Comparison of ENCODE assay signal across 15 cellular contexts in genomic region chr4:83993774-83994173, GRCh38.
A peak's percentile ranks its signal among the peaks of the same experiment; 100 is the strongest.
DNase-seq lines count a peak whose midpoint lies in the region; FAIRE-seq and TF ChIP-seq lines count a peak whose summit lies in the region.
"Had no signal": no experiment of that assay in that cellular context is flagged by ENCODE, and none has a peak within 500 bp of the region (broad histone marks: within the 10 kb centered on the region; RNA-seq: fewer than 3 reads in every experiment).

No MANE protein-coding gene starts in this region.

- no peak for TF ChIP-seq POLR2A in NB4 (IDR thresholded peaks at IDR 0.05; ENCODE audit: extremely low read depth, insufficient read length)

- FAIRE-seq in urothelium cell line (lab: Jason Lieb, UNC) (no peak), HTR-8/SVneo (lab: Jason Lieb, UNC) (no peak)

- TF ChIP-seq CTCF in NB4 (IDR thresholded peaks at IDR 0.05; ENCODE audit: low read depth, low read length) (peak; percentile 13), epithelial cell of proximal tubule (conservative IDR thresholded peaks at IDR 0.05; ENCODE audit: low read depth, low read length) (peak; percentile 15)

- peak; percentile 1 for DNase-seq in stimulated activated CD4-positive, alpha-beta T cell treated with anti-CD3 and anti-CD28 coated beads, Interleukin-15, amount 100 ng/mL, for 24 hours
- no peak for DNase-seq in stimulated activated CD4-positive, alpha-beta T cell treated with anti-CD3 and anti-CD28 coated beads, Interleukin-4, amount 100 ng/mL, for 24 hours
- peak; percentile 11 for DNase-seq in NB4 (ENCODE audit: low read depth)
- DNase-seq in epithelial cell of proximal tubule (ENCODE audit: low read depth): no peak
- DNase-seq in DMS53 treated with DMSO at 0.1 percent for 48 hours (lab: John Stamatoyannopoulos, UW; ENCODE audit: unreplicated experiment): no peak
- DNase-seq in hepatic stellate cell (ENCODE audit: low spot score): no peak
- no peak for DNase-seq in urothelium cell line (ENCODE audit: low spot score)
- DNase-seq in HTR-8/SVneo (ENCODE audit: insufficient read length, low spot score): no peak
- DNase-seq: activated B cell treated with CpG ODN at 0.5 μM for 24 hours; activated T-cell treated with anti-CD3 and anti-CD28 coated beads, Interleukin-2, amount 50 U/mL, for 48 hours; DMS79; left ventricle myocardium superior; NCI-H1417; NCI-H526; SIG-M5 had no signal

- H3K4me3 ChIP-seq in NB4 (ENCODE audit: low read depth, low read length) (no peak overlapping the region), epithelial cell of proximal tubule (ENCODE audit: low read depth, low read length) (no peak overlapping the region)

Comparison
In these comparisons a context has a peak if more than half of its experiments do, and no peak if none do; other contexts are left out.
1. DNase-seq: peak in stimulated activated CD4-positive, alpha-beta T cell treated with anti-CD3 and anti-CD28 coated beads, Interleukin-15, amount 100 ng/mL, for 24 hours (single experiment) and NB4 (single experiment); none in stimulated activated CD4-positive, alpha-beta T cell treated with anti-CD3 and anti-CD28 coated beads, Interleukin-4, amount 100 ng/mL, for 24 hours (single experiment), epithelial cell of proximal tubule (single experiment), DMS53 treated with DMSO at 0.1 percent for 48 hours (single experiment), hepatic stellate cell (single experiment), urothelium cell line (single experiment) and HTR-8/SVneo (single experiment).